ENCODE assay signal across 1 cellular context in the genomic region with DNA sequence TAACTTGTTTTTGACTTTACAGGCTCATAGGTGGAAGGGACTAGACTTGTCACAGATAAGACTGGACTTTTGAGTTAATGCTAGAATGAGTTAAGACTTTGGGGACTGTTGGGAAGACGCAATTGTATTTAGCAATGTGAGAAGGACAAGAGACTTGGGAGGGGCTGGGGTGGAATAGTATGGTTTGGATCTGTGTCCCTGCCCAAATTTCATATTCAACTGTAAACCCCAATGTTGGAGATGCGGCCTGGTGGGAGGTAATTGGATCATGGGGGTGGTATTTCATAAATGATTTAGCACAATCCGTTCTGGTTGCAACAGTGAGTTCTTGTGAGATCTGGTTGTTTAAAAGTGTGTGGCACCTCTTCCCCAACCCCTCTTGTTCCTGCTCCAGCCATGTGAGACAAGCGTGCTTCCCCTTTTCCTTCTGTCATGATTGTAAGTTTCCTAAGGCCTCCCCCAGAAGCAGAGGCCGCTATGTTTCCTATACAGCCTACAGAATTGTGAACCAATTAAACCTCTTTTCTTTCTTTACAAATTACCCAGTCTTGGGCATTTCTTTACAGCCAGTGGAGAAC.
TF ChIP-seq lines count a peak whose summit lies in the region.

No MANE protein-coding gene starts in this region.

TF ChIP-seq in GM23338, 12 proteins besides CTCF, POLR2A, EP300 and RAD21 (continued from another document):
- TF ChIP-seq, protein P1, sequence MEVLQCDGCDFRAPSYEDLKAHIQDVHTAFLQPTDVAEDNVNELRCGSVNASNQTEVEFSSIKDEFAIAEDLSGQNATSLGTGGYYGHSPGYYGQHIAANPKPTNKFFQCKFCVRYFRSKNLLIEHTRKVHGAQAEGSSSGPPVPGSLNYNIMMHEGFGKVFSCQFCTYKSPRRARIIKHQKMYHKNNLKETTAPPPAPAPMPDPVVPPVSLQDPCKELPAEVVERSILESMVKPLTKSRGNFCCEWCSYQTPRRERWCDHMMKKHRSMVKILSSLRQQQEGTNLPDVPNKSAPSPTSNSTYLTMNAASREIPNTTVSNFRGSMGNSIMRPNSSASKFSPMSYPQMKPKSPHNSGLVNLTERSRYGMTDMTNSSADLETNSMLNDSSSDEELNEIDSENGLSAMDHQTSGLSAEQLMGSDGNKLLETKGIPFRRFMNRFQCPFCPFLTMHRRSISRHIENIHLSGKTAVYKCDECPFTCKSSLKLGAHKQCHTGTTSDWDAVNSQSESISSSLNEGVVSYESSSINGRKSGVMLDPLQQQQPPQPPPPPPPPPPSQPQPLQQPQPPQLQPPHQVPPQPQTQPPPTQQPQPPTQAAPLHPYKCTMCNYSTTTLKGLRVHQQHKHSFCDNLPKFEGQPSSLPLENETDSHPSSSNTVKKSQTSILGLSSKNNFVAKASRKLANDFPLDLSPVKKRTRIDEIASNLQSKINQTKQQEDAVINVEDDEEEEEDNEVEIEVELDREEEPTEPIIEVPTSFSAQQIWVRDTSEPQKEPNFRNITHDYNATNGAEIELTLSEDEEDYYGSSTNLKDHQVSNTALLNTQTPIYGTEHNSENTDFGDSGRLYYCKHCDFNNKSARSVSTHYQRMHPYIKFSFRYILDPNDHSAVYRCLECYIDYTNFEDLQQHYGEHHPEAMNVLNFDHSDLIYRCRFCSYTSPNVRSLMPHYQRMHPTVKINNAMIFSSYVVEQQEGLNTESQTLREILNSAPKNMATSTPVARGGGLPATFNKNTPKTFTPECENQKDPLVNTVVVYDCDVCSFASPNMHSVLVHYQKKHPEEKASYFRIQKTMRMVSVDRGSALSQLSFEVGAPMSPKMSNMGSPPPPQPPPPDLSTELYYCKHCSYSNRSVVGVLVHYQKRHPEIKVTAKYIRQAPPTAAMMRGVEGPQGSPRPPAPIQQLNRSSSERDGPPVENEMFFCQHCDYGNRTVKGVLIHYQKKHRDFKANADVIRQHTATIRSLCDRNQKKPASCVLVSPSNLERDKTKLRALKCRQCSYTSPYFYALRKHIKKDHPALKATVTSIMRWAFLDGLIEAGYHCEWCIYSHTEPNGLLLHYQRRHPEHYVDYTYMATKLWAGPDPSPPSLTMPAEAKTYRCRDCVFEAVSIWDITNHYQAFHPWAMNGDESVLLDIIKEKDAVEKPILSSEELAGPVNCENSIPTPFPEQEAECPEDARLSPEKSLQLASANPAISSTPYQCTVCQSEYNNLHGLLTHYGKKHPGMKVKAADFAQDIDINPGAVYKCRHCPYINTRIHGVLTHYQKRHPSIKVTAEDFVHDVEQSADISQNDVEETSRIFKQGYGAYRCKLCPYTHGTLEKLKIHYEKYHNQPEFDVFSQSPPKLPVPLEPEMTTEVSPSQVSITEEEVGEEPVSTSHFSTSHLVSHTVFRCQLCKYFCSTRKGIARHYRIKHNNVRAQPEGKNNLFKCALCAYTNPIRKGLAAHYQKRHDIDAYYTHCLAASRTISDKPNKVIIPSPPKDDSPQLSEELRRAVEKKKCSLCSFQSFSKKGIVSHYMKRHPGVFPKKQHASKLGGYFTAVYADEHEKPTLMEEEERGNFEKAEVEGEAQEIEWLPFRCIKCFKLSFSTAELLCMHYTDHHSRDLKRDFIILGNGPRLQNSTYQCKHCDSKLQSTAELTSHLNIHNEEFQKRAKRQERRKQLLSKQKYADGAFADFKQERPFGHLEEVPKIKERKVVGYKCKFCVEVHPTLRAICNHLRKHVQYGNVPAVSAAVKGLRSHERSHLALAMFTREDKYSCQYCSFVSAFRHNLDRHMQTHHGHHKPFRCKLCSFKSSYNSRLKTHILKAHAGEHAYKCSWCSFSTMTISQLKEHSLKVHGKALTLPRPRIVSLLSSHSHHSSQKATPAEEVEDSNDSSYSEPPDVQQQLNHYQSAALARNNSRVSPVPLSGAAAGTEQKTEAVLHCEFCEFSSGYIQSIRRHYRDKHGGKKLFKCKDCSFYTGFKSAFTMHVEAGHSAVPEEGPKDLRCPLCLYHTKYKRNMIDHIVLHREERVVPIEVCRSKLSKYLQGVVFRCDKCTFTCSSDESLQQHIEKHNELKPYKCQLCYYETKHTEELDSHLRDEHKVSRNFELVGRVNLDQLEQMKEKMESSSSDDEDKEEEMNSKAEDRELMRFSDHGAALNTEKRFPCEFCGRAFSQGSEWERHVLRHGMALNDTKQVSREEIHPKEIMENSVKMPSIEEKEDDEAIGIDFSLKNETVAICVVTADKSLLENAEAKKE (CRISPR knock-in tag; IDR thresholded peaks at IDR 0.05) = no peak
- TF ChIP-seq CREB1 (CRISPR knock-in tag; IDR thresholded peaks at IDR 0.05; ENCODE audit: low read depth) (no peak), EZH2 (IDR thresholded peaks at IDR 0.05; ENCODE audit: low read depth, unreplicated experiment) (no peak), ZNF114 (CRISPR knock-in tag; IDR thresholded peaks at IDR 0.05) (no peak), JUNB (IDR thresholded peaks at IDR 0.05; ENCODE audit: unreplicated experiment) (no peak), STAT1 (IDR thresholded peaks at IDR 0.05; ENCODE audit: unreplicated experiment) (no peak), NANOG (IDR thresholded peaks at IDR 0.05; ENCODE audit: borderline replicate concordance) (no peak)
- TF ChIP-seq, protein P2, sequence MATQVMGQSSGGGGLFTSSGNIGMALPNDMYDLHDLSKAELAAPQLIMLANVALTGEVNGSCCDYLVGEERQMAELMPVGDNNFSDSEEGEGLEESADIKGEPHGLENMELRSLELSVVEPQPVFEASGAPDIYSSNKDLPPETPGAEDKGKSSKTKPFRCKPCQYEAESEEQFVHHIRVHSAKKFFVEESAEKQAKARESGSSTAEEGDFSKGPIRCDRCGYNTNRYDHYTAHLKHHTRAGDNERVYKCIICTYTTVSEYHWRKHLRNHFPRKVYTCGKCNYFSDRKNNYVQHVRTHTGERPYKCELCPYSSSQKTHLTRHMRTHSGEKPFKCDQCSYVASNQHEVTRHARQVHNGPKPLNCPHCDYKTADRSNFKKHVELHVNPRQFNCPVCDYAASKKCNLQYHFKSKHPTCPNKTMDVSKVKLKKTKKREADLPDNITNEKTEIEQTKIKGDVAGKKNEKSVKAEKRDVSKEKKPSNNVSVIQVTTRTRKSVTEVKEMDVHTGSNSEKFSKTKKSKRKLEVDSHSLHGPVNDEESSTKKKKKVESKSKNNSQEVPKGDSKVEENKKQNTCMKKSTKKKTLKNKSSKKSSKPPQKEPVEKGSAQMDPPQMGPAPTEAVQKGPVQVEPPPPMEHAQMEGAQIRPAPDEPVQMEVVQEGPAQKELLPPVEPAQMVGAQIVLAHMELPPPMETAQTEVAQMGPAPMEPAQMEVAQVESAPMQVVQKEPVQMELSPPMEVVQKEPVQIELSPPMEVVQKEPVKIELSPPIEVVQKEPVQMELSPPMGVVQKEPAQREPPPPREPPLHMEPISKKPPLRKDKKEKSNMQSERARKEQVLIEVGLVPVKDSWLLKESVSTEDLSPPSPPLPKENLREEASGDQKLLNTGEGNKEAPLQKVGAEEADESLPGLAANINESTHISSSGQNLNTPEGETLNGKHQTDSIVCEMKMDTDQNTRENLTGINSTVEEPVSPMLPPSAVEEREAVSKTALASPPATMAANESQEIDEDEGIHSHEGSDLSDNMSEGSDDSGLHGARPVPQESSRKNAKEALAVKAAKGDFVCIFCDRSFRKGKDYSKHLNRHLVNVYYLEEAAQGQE (IDR thresholded peaks at IDR 0.05; ENCODE audit: unreplicated experiment) = no peak
